ENCODE assay signal across 8 cellular contexts in genomic region chr7:43729214-43729923, GRCh38. TPM values are rescaled to one million over a fixed set of nuclear protein-coding genes. Genes with fewer than 3 reads are reported as not detected.
DNase-seq lines count a peak whose midpoint lies in the region; ATAC-seq and TF ChIP-seq lines count a peak whose summit lies in the region.

Gene COA1, minus strand, starts transcription at chr7:43729523. Its CDS starts 80,909 bp downstream, at chr7:43648614.

- TF ChIP-seq CTCF in GM23338 (conservative IDR thresholded peaks at IDR 0.05; ENCODE audit: low read depth in 2 of 2): no peak
- TF ChIP-seq CTCF in fibroblast of lung (conservative IDR thresholded peaks at IDR 0.05 in 1 of 2, IDR thresholded peaks at IDR 0.05 in 1 of 2; ENCODE audit: low read depth in 1 of 2, low read length in 2 of 2): peak; percentile 22 to 23

- no peaks in the 10 kb centered on the region for H3K9me3 ChIP-seq in fibroblast of lung (ENCODE audit: control insufficient read depth, insufficient read depth, low read depth, low read length)
- no peaks in the 10 kb centered on the region for H3K9me3 ChIP-seq in naive thymus-derived CD4-positive, alpha-beta T cell (ENCODE audit: control insufficient read depth in 2 of 3, low read length in 3 of 3)

- intact Hi-C loops in naive thymus-derived CD4-positive, alpha-beta T cell (cut with micrococcal nuclease): loop anchor here (1.0 to 10.0 kb wide), 9 partner anchors 29 to 797 kb away; partner anchors contain the start of genes MRPL32 (in 2 of the 2), PSMA2 (in 2 of the 2), STK17A (in 2 of the 2) and BLVRA (in 1 of the 2)

- H3K27me3 ChIP-seq in GM23338 (ENCODE audit: insufficient read depth) (no peaks in the 10 kb centered on the region), fibroblast of lung (ENCODE audit: control insufficient read depth, insufficient read depth, low read length) (no peaks in the 10 kb centered on the region)
- no peaks in the 10 kb centered on the region for H3K27me3 ChIP-seq in naive thymus-derived CD4-positive, alpha-beta T cell (ENCODE audit: control insufficient read depth in 2 of 2, insufficient read depth in 2 of 2, low read length in 2 of 2)

- peak; percentile 98 for ATAC-seq in GM23338
- peak; percentile 98 for ATAC-seq in naive thymus-derived CD4-positive, alpha-beta T cell
- peak; percentile 97 for ATAC-seq in stimulated activated memory B cell treated with anti-CD40 and anti-IgM and Interleukin-4, amounts not matched to agents 10 μg/mL and 1 μg/mL and 100 μg/mL, for 72 hours

- H3K36me3 Mint-ChIP-seq in GM23338 (ENCODE audit: low read depth): peaks cover 5% of the 10 kb centered on the region; the same call in 2 of the 3 replicates
- H3K36me3 Mint-ChIP-seq in naive thymus-derived CD4-positive, alpha-beta T cell: peaks cover 0 to 16% (median 3%) of the 10 kb centered on the region in 5 donors
- peaks cover 6% of the 10 kb centered on the region for H3K36me3 Mint-ChIP-seq in stimulated activated memory B cell treated with anti-CD40 and anti-IgM and Interleukin-4, amounts not matched to agents 10 μg/mL and 1 μg/mL and 100 μg/mL, for 72 hours

- H3K4me1 ChIP-seq in GM23338 (ENCODE audit: insufficient read depth) (no peaks in the 10 kb centered on the region; the same call in 1 of the 2 replicates), fibroblast of lung (ENCODE audit: control insufficient read depth, extremely low read depth, insufficient read depth, low read length) (peaks cover 2% of the 10 kb centered on the region)
- H3K4me1 ChIP-seq in naive thymus-derived CD4-positive, alpha-beta T cell (ENCODE audit: control insufficient read depth in 2 of 2, insufficient read depth in 2 of 2, low read length in 2 of 2): peaks cover 15 to 24% of the 10 kb centered on the region in 2 donors

- DNase-seq in EL: peak; percentile 88
- peak; percentile 93 for DNase-seq in GM23338 (ENCODE audit: low spot score)
- peak; percentile 91 for DNase-seq in LHCN-M2 (ENCODE audit: low read depth)
- peak; percentile 94 for DNase-seq in RPMI8226
- peak; percentile 57 to 71 for DNase-seq in activated T-helper 1 cell treated with anti-CD3 and anti-CD28 coated beads, Interleukin-2, amount 50 U/mL, for 16 hours (ENCODE audit: low read depth in 1 of 2, low spot score in 1 of 2)
- DNase-seq in fibroblast of lung (ENCODE audit: low read depth in 2 of 2): peak; percentile 92 to 94
- DNase-seq in naive thymus-derived CD4-positive, alpha-beta T cell: peak; percentile 61 to 85 (median 81)

- no peaks in the 10 kb centered on the region for H3K9me2 ChIP-seq in GM23338 (ENCODE audit: insufficient read depth)

- H2AFZ ChIP-seq in GM23338 (peak within 1 kb of the TSS; percentile 99), fibroblast of lung (ENCODE audit: low read length) (peak within 1 kb of the TSS; percentile 98)

- peak within 1 kb of the TSS; percentile 97 for H3K4me3 Mint-ChIP-seq in GM23338
- peak within 1 kb of the TSS; percentile 81 to 96 (median 94) for H3K4me3 Mint-ChIP-seq in naive thymus-derived CD4-positive, alpha-beta T cell
- peak within 1 kb of the TSS; percentile 97 for H3K4me3 Mint-ChIP-seq in stimulated activated memory B cell treated with anti-CD40 and anti-IgM and Interleukin-4, amounts not matched to agents 10 μg/mL and 1 μg/mL and 100 μg/mL, for 72 hours

- POLR2A ChIA-PET in naive thymus-derived CD4-positive, alpha-beta T cell (lab: Charles Lee): interaction anchor here (0.8 to 3.5 kb wide), 7 partner anchors 29 to 797 kb away, joined by 3 to 18 read pairs (median 4); partner anchors contain the start of genes BLVRA, MRPL32, PSMA2 and STK17A

- peak within 1 kb of the TSS; percentile 93 for H3K27ac Mint-ChIP-seq in GM23338
- H3K27ac Mint-ChIP-seq in naive thymus-derived CD4-positive, alpha-beta T cell: peak within 1 kb of the TSS; percentile 75 to 95 (median 90)
- peak within 1 kb of the TSS; percentile 91 for H3K27ac Mint-ChIP-seq in stimulated activated memory B cell treated with anti-CD40 and anti-IgM and Interleukin-4, amounts not matched to agents 10 μg/mL and 1 μg/mL and 100 μg/mL, for 72 hours

- H3K9ac ChIP-seq in fibroblast of lung (ENCODE audit: insufficient read depth, low read length): peak within 1 kb of the TSS; percentile 69

- no peaks in the 10 kb centered on the region for H3F3A ChIP-seq in GM23338 (replicated peaks; ENCODE audit: low read depth)

- H3K36me3 ChIP-seq in GM23338 (ENCODE audit: insufficient read depth) (no peaks in the 10 kb centered on the region), fibroblast of lung (ENCODE audit: control insufficient read depth, insufficient read depth, low read length) (no peaks in the 10 kb centered on the region)
- H3K36me3 ChIP-seq in naive thymus-derived CD4-positive, alpha-beta T cell (ENCODE audit: control insufficient read depth in 2 of 3, insufficient read depth in 3 of 3, low read length in 3 of 3): peaks cover 0 to 4% (median 0%) of the 10 kb centered on the region in 3 experiments

- H3K27me3 Mint-ChIP-seq in GM23338 (ENCODE audit: insufficient read depth, low read depth, poor library complexity): peaks cover 2% of the 10 kb centered on the region
- peaks cover 0 to 4% (median 0%) of the 10 kb centered on the region in 5 donors for H3K27me3 Mint-ChIP-seq in naive thymus-derived CD4-positive, alpha-beta T cell
- no peaks in the 10 kb centered on the region for H3K27me3 Mint-ChIP-seq in stimulated activated memory B cell treated with anti-CD40 and anti-IgM and Interleukin-4, amounts not matched to agents 10 μg/mL and 1 μg/mL and 100 μg/mL, for 72 hours

- H3K79me2 ChIP-seq in GM23338 (replicated peaks; ENCODE audit: insufficient read depth) (peaks cover 50% of the 10 kb centered on the region), fibroblast of lung (ENCODE audit: control insufficient read depth, insufficient read depth, low read length) (peaks cover 31% of the 10 kb centered on the region)

- H3K4me2 ChIP-seq in GM23338 (peak within 1 kb of the TSS; percentile 79), fibroblast of lung (ENCODE audit: extremely low read depth, insufficient read depth, low read length) (peak within 1 kb of the TSS; percentile 94)

- peak within 1 kb of the TSS; percentile 80 for H3K27ac ChIP-seq in GM23338 (ENCODE audit: low read depth)
- H3K27ac ChIP-seq in fibroblast of lung (ENCODE audit: insufficient read depth, low read length): peak within 1 kb of the TSS; percentile 70
- H3K27ac ChIP-seq in naive thymus-derived CD4-positive, alpha-beta T cell (ENCODE audit: low read depth, low read length): peak within 1 kb of the TSS; percentile 76

- H4K20me1 ChIP-seq in GM23338 (replicated peaks; ENCODE audit: insufficient read depth): peaks cover 16% of the 10 kb centered on the region
- H4K20me1 ChIP-seq in fibroblast of lung (ENCODE audit: control insufficient read depth, extremely low read depth, insufficient read depth, low read length): no peaks in the 10 kb centered on the region

- H3K4me3 ChIP-seq in GM23338 (peak within 1 kb of the TSS; percentile 93), fibroblast of lung (replicated peaks in 1 of 4; ENCODE audit: control extremely low read depth in 1 of 4, insufficient read depth in 1 of 4, low read depth in 3 of 4, low read length in 4 of 4) (peak within 1 kb of the TSS; percentile 76 to 97 (median 86))
- peak within 1 kb of the TSS; percentile 91 for H3K4me3 ChIP-seq in naive thymus-derived CD4-positive, alpha-beta T cell (ENCODE audit: low read length)

- H3K4me1 Mint-ChIP-seq in GM23338: peaks cover 11% of the 10 kb centered on the region; the same call in 2 of the 3 replicates
- peaks cover 27 to 57% (median 38%) of the 10 kb centered on the region in 7 donors for H3K4me1 Mint-ChIP-seq in naive thymus-derived CD4-positive, alpha-beta T cell
- peaks cover 42% of the 10 kb centered on the region for H3K4me1 Mint-ChIP-seq in stimulated activated memory B cell treated with anti-CD40 and anti-IgM and Interleukin-4, amounts not matched to agents 10 μg/mL and 1 μg/mL and 100 μg/mL, for 72 hours

- CTCF ChIA-PET in naive thymus-derived CD4-positive, alpha-beta T cell (lab: Charles Lee): interaction anchor here (0.6 to 1.5 kb wide), 7 partner anchors 17 to 217 kb away, joined by 3 to 14 read pairs (median 3); partner anchors contain the start of gene STK17A

- H3K9me3 Mint-ChIP-seq in GM23338: no peaks in the 10 kb centered on the region
- H3K9me3 Mint-ChIP-seq in naive thymus-derived CD4-positive, alpha-beta T cell: no peaks in the 10 kb centered on the region
- no peaks in the 10 kb centered on the region for H3K9me3 Mint-ChIP-seq in stimulated activated memory B cell treated with anti-CD40 and anti-IgM and Interleukin-4, amounts not matched to agents 10 μg/mL and 1 μg/mL and 100 μg/mL, for 72 hours

TF ChIP-seq in GM23338, 12 proteins besides CTCF, POLR2A, EP300 and RAD21 (continues in another document):
- TF ChIP-seq EZH2phosphoT487 (IDR thresholded peaks at IDR 0.05; ENCODE audit: unreplicated experiment) (no peak), JUNB (IDR thresholded peaks at IDR 0.05; ENCODE audit: unreplicated experiment) (no peak), CREB1 (CRISPR knock-in tag; IDR thresholded peaks at IDR 0.05; ENCODE audit: low read depth) (0 out of 2 replicates have a peak, but pooled peaks have one; percentile 26), EZH2 (IDR thresholded peaks at IDR 0.05; ENCODE audit: low read depth, unreplicated experiment) (no peak)

RNA-seq across cellular contexts. Expression of gene COA1, which starts in this region (rescaled TPM):
- 149 and 158 TPM in 2 replicates for total RNA-seq in GM23338 (2014; rRNA removed; shearing (Covaris generic))
- polyA plus RNA-seq in GM23338 (2016; fragmentation: Nextera tagmentation; extraction: Ambion mirVana) (152 and 156 TPM in 2 replicates), fibroblast of lung (28.8 and 30.7 TPM in 2 replicates)
- total RNA-seq in LHCN-M2 (2014; rRNA removed) (68.2 and 74.1 TPM in 2 replicates), fibroblast of lung (34.2 and 39.6 TPM in 2 replicates)
- polyA plus RNA-seq in LHCN-M2 (2012): 54.8 TPM
- 41.2 and 48.5 TPM in 2 replicates for polyA plus RNA-seq in fibroblast of lung (2012)
- 15.1 and 31.4 TPM in 2 replicates for polyA minus RNA-seq in fibroblast of lung (ENCODE audit: low replicate concordance)
- total RNA-seq in naive thymus-derived CD4-positive, alpha-beta T cell: 10 to 100 TPM; 51.3 to 73.3 (median 64.6) TPM
- 10 to 100 TPM; 67.1 to 86.6 TPM for polyA plus RNA-seq in naive thymus-derived CD4-positive, alpha-beta T cell

Comparison
In these comparisons a context has a peak if more than half of its experiments do, and no peak if none do; other contexts are left out.
1. Peak in every context shown above with its lines: DNase-seq, ATAC-seq, H3K4me3 ChIP-seq and H3K27ac ChIP-seq.
2. CTCF ChIP-seq: peak in fibroblast of lung (2 of 2); none in GM23338 (0 of 2).